ENCODE assay signal across 15 cellular contexts in the genomic region with DNA sequence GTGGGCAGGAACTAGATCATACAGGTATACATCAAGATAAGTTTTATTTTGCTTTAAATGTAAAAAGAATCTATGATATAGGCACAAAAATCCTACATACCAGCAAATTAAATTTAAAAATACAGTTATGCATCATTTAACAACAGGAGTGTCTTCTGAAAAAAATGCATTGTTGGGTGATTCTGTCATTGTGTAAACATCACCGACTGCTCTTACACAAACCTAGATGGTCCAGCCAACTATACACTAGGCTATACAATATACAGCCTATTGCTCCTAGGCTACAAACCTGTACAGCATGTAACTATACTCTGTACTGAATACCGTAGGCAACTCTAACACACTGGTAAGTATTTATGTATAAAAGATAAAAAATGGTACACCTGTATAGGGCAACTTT.
DNase-seq lines count a peak whose midpoint lies in the region; ATAC-seq and TF ChIP-seq lines count a peak whose summit lies in the region.
"Had no signal": no experiment of that assay in that cellular context is flagged by ENCODE, and none has a peak within 500 bp of the region (broad histone marks: within the 10 kb centered on the region; RNA-seq: fewer than 3 reads in every experiment).

No MANE protein-coding gene starts in this region.

- peaks cover 13% of the 10 kb centered on the region for H3K4me1 Mint-ChIP-seq in HFFc6 (ENCODE audit: low read depth)
- no peaks in the 10 kb centered on the region for H3K4me1 Mint-ChIP-seq in activated T-helper 2 cell treated with anti-CD3 and anti-CD28 coated beads, Interferon-gamma antibody, Interleukin-2, Interleukin-4, amounts not matched to agents 10 μg/mL and 5 μg/mL and 100 μg/mL, durations not matched to agents 14 hours and 24 hours and 36 hours (ENCODE audit: low read depth)

- peak; percentile 17 for DNase-seq in HFFc6
- DNase-seq in fibroblast of villous mesenchyme (ENCODE audit: low read depth), result peak; percentile 30
- DNase-seq in activated T-helper 2 cell treated with anti-CD3 and anti-CD28 coated beads, Interferon-gamma antibody, Interleukin-2, Interleukin-4, amounts not matched to agents 10 μg/mL and 5 μg/mL and 100 μg/mL, durations not matched to agents 14 hours and 24 hours and 36 hours (ENCODE audit: low spot score), result no peak
- no peak for DNase-seq in NCI-H2196 (lab: John Stamatoyannopoulos, UW; ENCODE audit: unreplicated experiment)
- no peak for DNase-seq in activated effector memory CD4-positive, alpha-beta T cell treated with Interleukin-2 at 50 U/mL for 16 hours
- no peak for DNase-seq in BE2C
- DNase-seq: DMS 273 treated with DMSO at 0.1 percent for 48 hours; Karpas-422; NCI-H1930; stimulated activated CD4-positive, alpha-beta T cell treated with anti-CD3 and anti-CD28 coated beads, Interleukin-4, amount 100 ng/mL, for 1 hour; upper lobe of left lung; WERI-Rb-1 had no signal

- H3K27me3 Mint-ChIP-seq in HFFc6 (ENCODE audit: insufficient read depth), result no peaks in the 10 kb centered on the region
- no peaks in the 10 kb centered on the region for H3K27me3 Mint-ChIP-seq in activated T-helper 2 cell treated with anti-CD3 and anti-CD28 coated beads, Interferon-gamma antibody, Interleukin-2, Interleukin-4, amounts not matched to agents 10 μg/mL and 5 μg/mL and 100 μg/mL, durations not matched to agents 14 hours and 24 hours and 36 hours (ENCODE audit: low read depth)

- H3K9me3 ChIP-seq in BE2C, result no peaks in the 10 kb centered on the region
- H3K9me3 ChIP-seq: upper lobe of left lung had no signal

- TF ChIP-seq CTCF in HFFc6 (IDR thresholded peaks at IDR 0.05) (no peak), fibroblast of villous mesenchyme (IDR thresholded peaks at IDR 0.05; ENCODE audit: insufficient read depth, low read depth, low read length) (no peak), BE2C (IDR thresholded peaks at IDR 0.05; ENCODE audit: low read depth, low read length) (no peak)

- peaks cover 12% of the 10 kb centered on the region for H3K36me3 Mint-ChIP-seq in HFFc6 (ENCODE audit: low read depth)
- peaks cover 14% of the 10 kb centered on the region for H3K36me3 Mint-ChIP-seq in activated T-helper 2 cell treated with anti-CD3 and anti-CD28 coated beads, Interferon-gamma antibody, Interleukin-2, Interleukin-4, amounts not matched to agents 10 μg/mL and 5 μg/mL and 100 μg/mL, durations not matched to agents 14 hours and 24 hours and 36 hours (ENCODE audit: low read depth)

- no peak overlapping the region for H2AFZ ChIP-seq in ACC112 (ENCODE audit: low read length, unreplicated experiment)

- intact Hi-C loops in activated T-helper 2 cell treated with anti-CD3 and anti-CD28 coated beads, Interferon-gamma antibody, Interleukin-2, Interleukin-4, amounts not matched to agents 10 μg/mL and 5 μg/mL and 100 μg/mL, durations not matched to agents 14 hours and 24 hours and 36 hours (cut with micrococcal nuclease), result no loop called here

- peak overlapping the region; percentile 35 for H3K27ac ChIP-seq in ACC112 (ENCODE audit: low read depth, low read length)
- H3K27ac ChIP-seq: upper lobe of left lung, WERI-Rb-1 had no signal

- ATAC-seq in SK-N-SH treated with all-trans-retinoic acid at 6 μM for 48 hours, result peak; percentile 61
- ATAC-seq: activated naive CD4-positive, alpha-beta T cell treated with anti-CD3 and anti-CD28 coated beads, Interleukin-2, amount 50 U/mL, for 72 hours had no signal

- peaks cover 4% of the 10 kb centered on the region for H3K9me3 Mint-ChIP-seq in HFFc6
- H3K9me3 Mint-ChIP-seq in activated T-helper 2 cell treated with anti-CD3 and anti-CD28 coated beads, Interferon-gamma antibody, Interleukin-2, Interleukin-4, amounts not matched to agents 10 μg/mL and 5 μg/mL and 100 μg/mL, durations not matched to agents 14 hours and 24 hours and 36 hours, result peaks cover 7% of the 10 kb centered on the region
- H3K9me3 Mint-ChIP-seq: activated naive CD4-positive, alpha-beta T cell treated with anti-CD3 and anti-CD28 coated beads, Interleukin-2, amount 50 U/mL, for 72 hours had no signal

- H3K4me1 ChIP-seq in ACC112 (ENCODE audit: control insufficient read depth, insufficient read depth, low read length, unreplicated experiment) (peaks cover 10% of the 10 kb centered on the region), BE2C (no peaks in the 10 kb centered on the region)
- H3K4me1 ChIP-seq: upper lobe of left lung had no signal

- H3K27ac Mint-ChIP-seq in HFFc6, result peak overlapping the region; percentile 2; the same call in 1 of the 2 replicates
- H3K27ac Mint-ChIP-seq in activated T-helper 2 cell treated with anti-CD3 and anti-CD28 coated beads, Interferon-gamma antibody, Interleukin-2, Interleukin-4, amounts not matched to agents 10 μg/mL and 5 μg/mL and 100 μg/mL, durations not matched to agents 14 hours and 24 hours and 36 hours, result no peak overlapping the region
- H3K27ac Mint-ChIP-seq: activated naive CD4-positive, alpha-beta T cell treated with anti-CD3 and anti-CD28 coated beads, Interleukin-2, amount 50 U/mL, for 72 hours had no signal

- H3K4me3 Mint-ChIP-seq in HFFc6, result peak overlapping the region; percentile 5; the same call in 1 of the 2 replicates
- H3K4me3 Mint-ChIP-seq in activated T-helper 2 cell treated with anti-CD3 and anti-CD28 coated beads, Interferon-gamma antibody, Interleukin-2, Interleukin-4, amounts not matched to agents 10 μg/mL and 5 μg/mL and 100 μg/mL, durations not matched to agents 14 hours and 24 hours and 36 hours (ENCODE audit: low read depth), result no peak overlapping the region

- no peak overlapping the region for H3K4me3 ChIP-seq in ACC112 (ENCODE audit: low read depth, low read length)
- no peak overlapping the region for H3K4me3 ChIP-seq in fibroblast of villous mesenchyme (ENCODE audit: low read depth, low read length)
- no peak overlapping the region for H3K4me3 ChIP-seq in BE2C (ENCODE audit: low read depth, low read length)
- H3K4me3 ChIP-seq: upper lobe of left lung had no signal

- H3K36me3 ChIP-seq in ACC112 (ENCODE audit: insufficient read depth, low read length) (no peaks in the 10 kb centered on the region), BE2C (no peaks in the 10 kb centered on the region)
- H3K36me3 ChIP-seq: WERI-Rb-1 had no signal

- H3K79me2 ChIP-seq in ACC112 (ENCODE audit: control insufficient read depth, insufficient read depth, low read length, unreplicated experiment), result peaks cover 10% of the 10 kb centered on the region

- H3K27me3 ChIP-seq in ACC112 (ENCODE audit: insufficient read depth, low read length), result no peaks in the 10 kb centered on the region
- no peaks in the 10 kb centered on the region for H3K27me3 ChIP-seq in BE2C
- H3K27me3 ChIP-seq: upper lobe of left lung had no signal

TF ChIP-seq in SK-N-SH treated with all-trans-retinoic acid at 6 μM for 48 hours, 23 proteins besides CTCF, POLR2A, EP300 and RAD21 (continues in another document):
- TF ChIP-seq, protein P1, sequence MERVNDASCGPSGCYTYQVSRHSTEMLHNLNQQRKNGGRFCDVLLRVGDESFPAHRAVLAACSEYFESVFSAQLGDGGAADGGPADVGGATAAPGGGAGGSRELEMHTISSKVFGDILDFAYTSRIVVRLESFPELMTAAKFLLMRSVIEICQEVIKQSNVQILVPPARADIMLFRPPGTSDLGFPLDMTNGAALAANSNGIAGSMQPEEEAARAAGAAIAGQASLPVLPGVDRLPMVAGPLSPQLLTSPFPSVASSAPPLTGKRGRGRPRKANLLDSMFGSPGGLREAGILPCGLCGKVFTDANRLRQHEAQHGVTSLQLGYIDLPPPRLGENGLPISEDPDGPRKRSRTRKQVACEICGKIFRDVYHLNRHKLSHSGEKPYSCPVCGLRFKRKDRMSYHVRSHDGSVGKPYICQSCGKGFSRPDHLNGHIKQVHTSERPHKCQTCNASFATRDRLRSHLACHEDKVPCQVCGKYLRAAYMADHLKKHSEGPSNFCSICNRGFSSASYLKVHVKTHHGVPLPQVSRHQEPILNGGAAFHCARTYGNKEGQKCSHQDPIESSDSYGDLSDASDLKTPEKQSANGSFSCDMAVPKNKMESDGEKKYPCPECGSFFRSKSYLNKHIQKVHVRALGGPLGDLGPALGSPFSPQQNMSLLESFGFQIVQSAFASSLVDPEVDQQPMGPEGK (CRISPR knock-in tag; IDR thresholded peaks at IDR 0.05; ENCODE audit: borderline replicate concordance), result no peak
- no peak for TF ChIP-seq PPARA (CRISPR knock-in tag; IDR thresholded peaks at IDR 0.05; ENCODE audit: borderline replicate concordance)
- no peak for TF ChIP-seq ZNF565 (CRISPR knock-in tag; conservative IDR thresholded peaks at IDR 0.05; ENCODE audit: low read depth)
- no peak for TF ChIP-seq RARB (CRISPR knock-in tag; IDR thresholded peaks at IDR 0.05)
- TF ChIP-seq ARNTL (CRISPR knock-in tag; IDR thresholded peaks at IDR 0.05; ENCODE audit: borderline replicate concordance, low read depth), result no peak
- TF ChIP-seq GLIS3 (CRISPR knock-in tag; IDR thresholded peaks at IDR 0.05), result no peak
- no peak for TF ChIP-seq CSRNP3 (CRISPR knock-in tag; IDR thresholded peaks at IDR 0.05)
- no peak for TF ChIP-seq TOX (CRISPR knock-in tag; IDR thresholded peaks at IDR 0.05; ENCODE audit: borderline replicate concordance)
- no peak for TF ChIP-seq TCF4 (CRISPR knock-in tag; IDR thresholded peaks at IDR 0.05; ENCODE audit: borderline replicate concordance)
- TF ChIP-seq OSR1 (CRISPR knock-in tag; IDR thresholded peaks at IDR 0.05), result no peak
- no peak for TF ChIP-seq ZFP30 (CRISPR knock-in tag; IDR thresholded peaks at IDR 0.05)
- TF ChIP-seq ZC3H10 (CRISPR knock-in tag; IDR thresholded peaks at IDR 0.05), result no peak
- no peak for TF ChIP-seq SNAI2 (CRISPR knock-in tag; IDR thresholded peaks at IDR 0.05)
- TF ChIP-seq ESRRG (CRISPR knock-in tag; IDR thresholded peaks at IDR 0.05), result no peak

Comparison
In these comparisons a context has a peak if more than half of its experiments do, and no peak if none do; other contexts are left out.
1. DNase-seq: peak in HFFc6 (single experiment) and fibroblast of villous mesenchyme (single experiment); none in activated T-helper 2 cell treated with anti-CD3 and anti-CD28 coated beads, Interferon-gamma antibody, Interleukin-2, Interleukin-4, amounts not matched to agents 10 μg/mL and 5 μg/mL and 100 μg/mL, durations not matched to agents 14 hours and 24 hours and 36 hours (single experiment), NCI-H2196 (single experiment), activated effector memory CD4-positive, alpha-beta T cell treated with Interleukin-2 at 50 U/mL for 16 hours (single experiment) and BE2C (single experiment).